ENCODE assay signal across 11 cellular contexts in the genomic region with DNA sequence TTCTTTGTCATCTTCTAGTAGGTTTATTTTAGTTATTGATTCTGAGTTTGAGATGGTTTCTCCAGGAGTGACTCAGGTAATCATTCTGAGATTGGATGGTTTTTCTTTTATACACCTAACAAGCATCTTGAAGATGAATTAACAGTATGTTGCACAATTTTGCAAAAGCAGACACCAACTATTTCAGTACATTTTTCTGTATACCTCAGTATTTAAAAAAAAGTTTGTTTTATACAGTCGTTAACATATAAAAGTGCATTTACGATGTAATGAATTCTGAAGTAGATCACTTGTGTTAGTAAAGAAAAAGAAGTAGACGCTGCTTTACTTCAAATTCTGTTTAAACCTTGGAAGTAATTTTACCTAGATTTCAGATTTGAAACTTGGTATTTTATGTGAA. TPM values are rescaled to one million over a fixed set of nuclear protein-coding genes. Genes with fewer than 3 reads are reported as not detected.
DNase-seq lines count a peak whose midpoint lies in the region; ATAC-seq and TF ChIP-seq lines count a peak whose summit lies in the region.
"Had no signal": no experiment of that assay in that cellular context is flagged by ENCODE, and none has a peak within 500 bp of the region (broad histone marks: within the 10 kb centered on the region; RNA-seq: fewer than 3 reads in every experiment).

No MANE protein-coding gene starts in this region.

- H3K4me1 ChIP-seq in CD8-positive, alpha-beta memory T cell (ENCODE audit: insufficient read depth, low read length) = peaks cover 67% of the 10 kb centered on the region

- H3K27me3 Mint-ChIP-seq in CD8-positive, alpha-beta memory T cell = peaks cover 0 to 1% of the 10 kb centered on the region in 2 donors
- no peaks in the 10 kb centered on the region for H3K27me3 Mint-ChIP-seq in dendritic cell treated with granulocyte-macrophage colony-stimulating factor and Interleukin-4, amounts not matched to agents 40 ng/mL and 50 ng/mL, for 4 days
- H3K27me3 Mint-ChIP-seq in neural crest cell (ENCODE audit: low read depth) = no peaks in the 10 kb centered on the region

- CTCF ChIA-PET in CD8-positive, alpha-beta memory T cell (lab: Charles Lee) = no interaction called here

- no peak for TF ChIP-seq CTCF in NB4 (IDR thresholded peaks at IDR 0.05; ENCODE audit: low read depth, low read length)
- no peak for TF ChIP-seq CTCF in neural crest cell (conservative IDR thresholded peaks at IDR 0.05)
- TF ChIP-seq CTCF in WERI-Rb-1 (IDR thresholded peaks at IDR 0.05; ENCODE audit: low read depth, low read length) = no peak

- H3K27me3 ChIP-seq in CD8-positive, alpha-beta memory T cell (ENCODE audit: insufficient read depth, low read length, poor library complexity, severe bottlenecking) = no peaks in the 10 kb centered on the region
- no peaks in the 10 kb centered on the region for H3K27me3 ChIP-seq in WERI-Rb-1 (ENCODE audit: insufficient read depth, low read depth, severe bottlenecking)

- POLR2A ChIA-PET in CD8-positive, alpha-beta memory T cell (lab: Charles Lee) = no interaction called here

- H3K9me3 ChIP-seq in CD8-positive, alpha-beta memory T cell (ENCODE audit: low read length) = no peaks in the 10 kb centered on the region
- H3K9me3 ChIP-seq in WERI-Rb-1 (ENCODE audit: severe bottlenecking) = peaks cover 3% of the 10 kb centered on the region

- DNase-seq in CD8-positive, alpha-beta memory T cell = no peak
- DNase-seq in NB4 (ENCODE audit: low read depth) = no peak
- DNase-seq in neural crest cell (ENCODE audit: low read depth, low spot score) = no peak
- DNase-seq in cerebellar cortex (ENCODE audit: low spot score) = no peak
- no peak for DNase-seq in SK-N-DZ (ENCODE audit: low spot score)
- DNase-seq in WERI-Rb-1 = no peak
- DNase-seq: DMS153, NCI-H1417 treated with DMSO at 0.1 percent for 48 hours had no signal

- H3K27ac Mint-ChIP-seq in CD8-positive, alpha-beta memory T cell = peak overlapping the region in 1 of 8 donors; percentile 94
- peak overlapping the region; percentile 95 for H3K27ac Mint-ChIP-seq in dendritic cell treated with granulocyte-macrophage colony-stimulating factor and Interleukin-4, amounts not matched to agents 40 ng/mL and 50 ng/mL, for 4 days
- H3K27ac Mint-ChIP-seq in neural crest cell (ENCODE audit: unreplicated experiment) = no peak overlapping the region

- H3K4me3 Mint-ChIP-seq in CD8-positive, alpha-beta memory T cell = peak overlapping the region in 3 of 7 donors; percentile 88 to 95 (median 91)
- no peak overlapping the region for H3K4me3 Mint-ChIP-seq in dendritic cell treated with granulocyte-macrophage colony-stimulating factor and Interleukin-4, amounts not matched to agents 40 ng/mL and 50 ng/mL, for 4 days
- H3K4me3 Mint-ChIP-seq in neural crest cell = peak overlapping the region; percentile 92

- peak overlapping the region; percentile 65 for H3K4me3 ChIP-seq in CD8-positive, alpha-beta memory T cell (ENCODE audit: low read length)
- H3K4me3 ChIP-seq in NB4 (ENCODE audit: low read depth, low read length) = peak overlapping the region; percentile 93
- H3K4me3 ChIP-seq in WERI-Rb-1 (ENCODE audit: low read depth, low read length) = no peak overlapping the region

- no peaks in the 10 kb centered on the region for H3K9me3 Mint-ChIP-seq in CD8-positive, alpha-beta memory T cell
- no peaks in the 10 kb centered on the region for H3K9me3 Mint-ChIP-seq in dendritic cell treated with granulocyte-macrophage colony-stimulating factor and Interleukin-4, amounts not matched to agents 40 ng/mL and 50 ng/mL, for 4 days
- H3K9me3 Mint-ChIP-seq in neural crest cell = no peaks in the 10 kb centered on the region

- H3K27ac ChIP-seq in CD8-positive, alpha-beta memory T cell (ENCODE audit: low read depth, low read length) = no peak overlapping the region
- no peak overlapping the region for H3K27ac ChIP-seq in WERI-Rb-1

- peaks cover 27 to 30% (median 30%) of the 10 kb centered on the region in 3 donors for H3K4me1 Mint-ChIP-seq in CD8-positive, alpha-beta memory T cell
- H3K4me1 Mint-ChIP-seq in dendritic cell treated with granulocyte-macrophage colony-stimulating factor and Interleukin-4, amounts not matched to agents 40 ng/mL and 50 ng/mL, for 4 days (ENCODE audit: low read depth) = peaks cover 26% of the 10 kb centered on the region
- H3K4me1 Mint-ChIP-seq in neural crest cell = peaks cover 24% of the 10 kb centered on the region

- peaks cover 0 to 5% (median 0%) of the 10 kb centered on the region in 3 donors for H3K36me3 Mint-ChIP-seq in CD8-positive, alpha-beta memory T cell
- H3K36me3 Mint-ChIP-seq in dendritic cell treated with granulocyte-macrophage colony-stimulating factor and Interleukin-4, amounts not matched to agents 40 ng/mL and 50 ng/mL, for 4 days (ENCODE audit: low read depth) = peaks cover 6% of the 10 kb centered on the region
- H3K36me3 Mint-ChIP-seq in neural crest cell (ENCODE audit: low read depth) = no peaks in the 10 kb centered on the region

- no peaks in the 10 kb centered on the region for H3K36me3 ChIP-seq in CD8-positive, alpha-beta memory T cell (ENCODE audit: insufficient read depth, low read length)
- peaks cover 2% of the 10 kb centered on the region; the same call in 1 of the 2 replicates for H3K36me3 ChIP-seq in WERI-Rb-1

- no peak for TF ChIP-seq POLR2A in NB4 (IDR thresholded peaks at IDR 0.05; ENCODE audit: extremely low read depth, insufficient read length)

- intact Hi-C loops in dendritic cell treated with granulocyte-macrophage colony-stimulating factor and Interleukin-4, amounts not matched to agents 40 ng/mL and 50 ng/mL, for 4 days (cut with micrococcal nuclease) = loop anchor here (10.0 kb wide), 1 partner anchor 302 kb away; the partner anchor contains the start of gene PPP4R1

- no peak for ATAC-seq in GM18498 (IDR thresholded peaks at IDR 0.05; ENCODE audit: unreplicated experiment)
- ATAC-seq: esophagus mucosa had no signal

RNA-seq across cellular contexts. Expression of gene VAPA, which starts 3.0 kb away (rescaled TPM):
- 100 to 1,000 TPM; 167 to 193 TPM for total RNA-seq in CD8-positive, alpha-beta memory T cell
- polyA plus RNA-seq in CD8-positive, alpha-beta memory T cell = 228 TPM
- total RNA-seq in neural crest cell = 125 and 126 TPM in 2 replicates
- polyA plus RNA-seq in SK-N-DZ (2014; cell fraction: cytosol; rRNA removed) = 168 and 179 TPM in 2 replicates
- polyA plus RNA-seq in SK-N-DZ (2014; cell fraction: nucleus; rRNA removed) = 93.1 and 127 TPM in 2 replicates

RNA-seq across cellular contexts. Expression of gene TXNDC2, which starts 31.0 kb away (rescaled TPM):
- not detected for total RNA-seq in CD8-positive, alpha-beta memory T cell
- polyA plus RNA-seq in CD8-positive, alpha-beta memory T cell = not detected
- total RNA-seq in neural crest cell = not detected in 2 replicates
- polyA plus RNA-seq in SK-N-DZ (2014; cell fraction: cytosol; rRNA removed) = not detected in 2 replicates
- polyA plus RNA-seq in SK-N-DZ (2014; cell fraction: nucleus; rRNA removed) = not detected in 2 replicates
- total RNA-seq: esophagus mucosa had no signal
